Comparison of ENCODE assay signal across 30 cellular contexts in the genomic region with DNA sequence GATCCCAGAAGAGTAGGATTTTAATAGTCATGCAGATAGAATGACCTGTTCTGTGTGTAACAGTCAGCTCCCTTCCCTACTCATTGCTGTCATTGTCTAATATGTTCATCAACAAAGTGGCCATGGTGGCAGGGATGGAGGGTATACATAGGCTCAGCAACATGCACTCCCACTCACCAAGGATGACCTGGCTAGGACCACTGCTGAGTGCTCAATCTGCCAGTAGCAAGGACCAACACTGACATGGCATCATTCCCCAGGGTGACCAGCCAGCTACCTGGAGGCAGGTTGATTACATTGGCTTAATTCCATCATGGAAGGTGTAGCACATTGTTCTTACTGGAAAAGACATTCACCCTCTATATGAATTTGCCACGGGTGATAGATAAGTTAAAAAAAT.
"Had no signal": no experiment of that assay in that cellular context is flagged by ENCODE, and none has a peak within 500 bp of the region (broad histone marks: within the 10 kb centered on the region; RNA-seq: fewer than 3 reads in every experiment).

No MANE protein-coding gene starts in this region.

- H3K9me3 ChIP-seq: neutrophil, ovary, right atrium auricular region, right lobe of liver, testis, thyroid gland, transverse colon, upper lobe of right lung had no signal

- H3K27me3 Mint-ChIP-seq: naive B cell; progenitor cell of endocrine pancreas; stimulated activated naive B cell treated with anti-CD40 and anti-IgM and Interleukin-4, amounts not matched to agents 10 μg/mL and 1 μg/mL and 100 μg/mL, for 72 hours had no signal

- H3K27me3 ChIP-seq: left lung, neutrophil, ovary, right atrium auricular region, right lobe of liver, stomach, testis, thyroid gland, transverse colon, upper lobe of right lung had no signal

- H3K4me1 Mint-ChIP-seq: immature natural killer cell; mesothelial cell of epicardium; naive B cell; natural killer cell; nephron progenitor cell; neural progenitor cell; stimulated activated naive B cell treated with anti-CD40 and anti-IgM and Interleukin-4, amounts not matched to agents 10 μg/mL and 1 μg/mL and 100 μg/mL, for 72 hours had no signal

- H3K9me3 Mint-ChIP-seq: mesothelial cell of epicardium, nephron progenitor cell, neural progenitor cell had no signal

- H3K36me3 ChIP-seq: left lung, neural progenitor cell, neutrophil, ovary, right atrium auricular region, right lobe of liver, stomach, thyroid gland, transverse colon, upper lobe of right lung had no signal

- DNase-seq: hypothalamus; immature natural killer cell; kidney; left colon; left lung; mesendoderm; naive B cell; natural killer cell; nephron progenitor cell; occipital lobe; ovary; right lobe of liver; stimulated activated CD4-positive, alpha-beta T cell treated with anti-CD3 and anti-CD28 coated beads, Interleukin-1b, Interleukin-23, amount 100 ng/mL, for 48 hours; stimulated activated CD4-positive, alpha-beta T cell treated with anti-CD3 and anti-CD28 coated beads, Interleukin-2, amount 100 ng/mL, for 48 hours; stimulated activated CD4-positive, alpha-beta T cell treated with anti-CD3 and anti-CD28 coated beads, Interleukin-4, amount 100 ng/mL, for 4 hours; stimulated activated CD8-positive, alpha-beta memory T cell treated with anti-CD3 and anti-CD28 coated beads, Interleukin-4, amount 100 ng/mL, for 48 hours; stimulated activated naive B cell treated with anti-CD40 and anti-IgM and Interleukin-4, amounts not matched to agents 10 μg/mL and 1 μg/mL and 100 μg/mL, for 72 hours; stimulated activated naive CD8-positive, alpha-beta T cell treated with anti-CD3 and anti-CD28 coated beads, Interleukin-15, Interleukin-2, amounts not matched to agents 100 U/mL and 50 U/mL, for 24 hours; stomach; testis; thyroid gland; transverse colon; upper lobe of right lung had no signal

- H3K27ac ChIP-seq: left lung, neural progenitor cell, neutrophil, ovary, right atrium auricular region, right lobe of liver, stomach, testis, thyroid gland, transverse colon, upper lobe of right lung had no signal

- H3K4me2 ChIP-seq: neural progenitor cell, smooth muscle cell had no signal

- H2AFZ ChIP-seq: neural progenitor cell had no signal

- H3K9ac ChIP-seq: neural progenitor cell had no signal

- H3K4me1 ChIP-seq: left lung, right atrium auricular region, right lobe of liver, stomach, testis, thyroid gland, transverse colon, upper lobe of right lung had no signal

- H3K4me3 ChIP-seq: left lung, lung, neural progenitor cell, ovary, right atrium auricular region, right lobe of liver, smooth muscle cell, stomach, testis, thyroid gland, transverse colon, upper lobe of right lung had no signal

- H3K36me3 Mint-ChIP-seq: immature natural killer cell; mesothelial cell of epicardium; naive B cell; natural killer cell; neural progenitor cell; stimulated activated naive B cell treated with anti-CD40 and anti-IgM and Interleukin-4, amounts not matched to agents 10 μg/mL and 1 μg/mL and 100 μg/mL, for 72 hours had no signal

- ATAC-seq: left colon; left lung; natural killer cell; right lobe of liver; stimulated activated naive B cell treated with anti-CD40 and anti-IgM and Interleukin-4, amounts not matched to agents 10 μg/mL and 1 μg/mL and 100 μg/mL, for 72 hours; stimulated activated naive CD8-positive, alpha-beta T cell treated with anti-CD3 and anti-CD28 coated beads, Interleukin-15, Interleukin-2, amounts not matched to agents 100 U/mL and 50 U/mL, for 24 hours; upper lobe of right lung had no signal

- H3K4me3 Mint-ChIP-seq: immature natural killer cell; mesothelial cell of epicardium; naive B cell; natural killer cell; nephron progenitor cell; neural progenitor cell; stimulated activated naive B cell treated with anti-CD40 and anti-IgM and Interleukin-4, amounts not matched to agents 10 μg/mL and 1 μg/mL and 100 μg/mL, for 72 hours had no signal
